In the genomic region with DNA sequence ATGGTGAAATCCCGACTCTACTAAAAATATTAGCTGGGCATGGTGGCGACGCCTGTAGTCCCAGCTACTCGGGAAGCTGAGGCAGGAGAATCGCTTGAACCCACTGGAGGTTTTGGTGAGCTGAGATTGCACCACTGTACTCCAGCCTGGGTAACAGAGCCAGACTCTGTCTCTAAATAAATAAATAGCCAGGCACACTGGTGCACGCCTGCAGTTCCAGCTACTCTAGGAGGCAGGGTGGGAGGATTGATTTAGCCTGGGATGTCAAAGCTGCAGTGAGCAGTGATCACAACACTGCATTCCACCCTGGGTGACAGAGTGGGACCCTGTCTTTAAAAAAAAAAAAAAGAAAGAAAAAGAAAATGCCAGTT, we compare ENCODE assay signal across 24 cellular contexts. TPM values are rescaled to one million over a fixed set of nuclear protein-coding genes. Genes with fewer than 3 reads are reported as not detected.
DNase-seq lines count a peak whose midpoint lies in the region; ATAC-seq and TF ChIP-seq lines count a peak whose summit lies in the region.
"Had no signal": no experiment of that assay in that cellular context is flagged by ENCODE, and none has a peak within 500 bp of the region (broad histone marks: within the 10 kb centered on the region; RNA-seq: fewer than 3 reads in every experiment).

No MANE protein-coding gene starts in this region.

- DNase-seq in left ventricle myocardium superior (no peak), Right ventricle myocardium superior (no peak), RWPE2 (ENCODE audit: low spot score) (no peak), lower lobe of right lung (no peak), upper lobe of right lung (no peak), NOMO-1 treated with dmso at 0.1 percent for 144 hours (lab: John Stamatoyannopoulos, UW; ENCODE audit: unreplicated experiment) (no peak)
- no peak for DNase-seq in stimulated activated CD4-positive, alpha-beta T cell treated with anti-CD3 and anti-CD28 coated beads, Interleukin-12 subunit alpha, Interleukin-12 subunit beta, amount 100 ng/mL, for 4 hours
- DNase-seq: activated CD4-positive, alpha-beta T cell treated with anti-CD3 and anti-CD28 coated beads for 1 hour; CD8-positive, alpha-beta memory T cell; cerebellar nuclear complex; GDM1; HFFc6; naive B cell; NCI-H1105 treated with DMSO at 0.1 percent for 48 hours; NCI-H2107; NCI-H446; occipital lobe; SHP77 treated with DMSO at 0.1 percent for 48 hours; spleen; stimulated activated CD4-positive, alpha-beta T cell treated with anti-CD3 and anti-CD28 coated beads, Interleukin-4, amount 100 ng/mL, for 1 hour; stimulated activated naive CD4-positive, alpha-beta T cell treated with Interleukin-2 at 50 U/mL for 16 hours had no signal

- H3K36me3 ChIP-seq in RWPE2 (ENCODE audit: low read depth): no peaks in the 10 kb centered on the region
- no peaks in the 10 kb centered on the region for H3K36me3 ChIP-seq in lower lobe of right lung
- H3K36me3 ChIP-seq in upper lobe of right lung: no peaks in the 10 kb centered on the region
- H3K36me3 ChIP-seq: spleen, thoracic aorta had no signal

- H3K9me3 ChIP-seq in RWPE2 (ENCODE audit: severe bottlenecking) (no peaks in the 10 kb centered on the region), lower lobe of right lung (no peaks in the 10 kb centered on the region), upper lobe of right lung (no peaks in the 10 kb centered on the region)
- H3K9me3 ChIP-seq: spleen, thoracic aorta had no signal

- no peak overlapping the region for H3K4me3 ChIP-seq in RWPE2 (ENCODE audit: severe bottlenecking)
- no peak overlapping the region for H3K4me3 ChIP-seq in lower lobe of right lung
- H3K4me3 ChIP-seq in upper lobe of right lung: no peak overlapping the region
- H3K4me3 ChIP-seq: GM23248, spleen, thoracic aorta had no signal

- TF ChIP-seq CTCF in RWPE2 (IDR thresholded peaks at IDR 0.05; ENCODE audit: poor library complexity, severe bottlenecking): no peak
- no peak for TF ChIP-seq CTCF in lower lobe of right lung (IDR thresholded peaks at IDR 0.05)
- no peak for TF ChIP-seq CTCF in upper lobe of right lung (IDR thresholded peaks at IDR 0.05)

- peaks cover 33% of the 10 kb centered on the region for H3K4me1 ChIP-seq in RWPE2 (ENCODE audit: insufficient read depth, poor library complexity, severe bottlenecking)
- peaks cover 16% of the 10 kb centered on the region for H3K4me1 ChIP-seq in lower lobe of right lung
- H3K4me1 ChIP-seq in upper lobe of right lung: peaks cover 7% of the 10 kb centered on the region

- intact Hi-C loops in left ventricle myocardium superior (cut with micrococcal nuclease): no loop called here
- intact Hi-C loops in Right ventricle myocardium superior (cut with DNase I): loop anchor here (2.0 kb wide), 1 partner anchor 48 kb away; no protein-coding TSS in a partner anchor
- intact Hi-C loops in lower lobe of right lung (cut with DNase I): no loop called here
- intact Hi-C loops in upper lobe of right lung (cut with DNase I): loop anchor here (10.0 kb wide), 1 partner anchor 46 kb away; a partner anchor contains a TSS

- ATAC-seq in left ventricle myocardium superior (peak; percentile 14), Right ventricle myocardium superior (ENCODE audit: poor library complexity) (no peak), RWPE2 (ENCODE audit: low read depth) (no peak), lower lobe of right lung (no peak), upper lobe of right lung (peak; percentile 8)

- H3K27ac ChIP-seq in RWPE2 (ENCODE audit: poor library complexity, severe bottlenecking): peak overlapping the region; percentile 100
- H3K27ac ChIP-seq in lower lobe of right lung: peak overlapping the region; percentile 69
- H3K27ac ChIP-seq in upper lobe of right lung: peak overlapping the region; percentile 72
- H3K27ac ChIP-seq: GM23248 had no signal

- H3K27me3 ChIP-seq in RWPE2 (ENCODE audit: insufficient read depth, poor library complexity, severe bottlenecking): no peaks in the 10 kb centered on the region
- H3K27me3 ChIP-seq in lower lobe of right lung (ENCODE audit: low read depth): no peaks in the 10 kb centered on the region
- H3K27me3 ChIP-seq in upper lobe of right lung: no peaks in the 10 kb centered on the region
- H3K27me3 ChIP-seq: spleen had no signal

RNA-seq across cellular contexts. Expression of a gene that starts 17.4 kb away (rescaled TPM):
- 3.3 TPM for total RNA-seq in left ventricle myocardium superior
- 2.6 TPM for total RNA-seq in Right ventricle myocardium superior
- total RNA-seq in lower lobe of right lung: 200 TPM
- total RNA-seq in upper lobe of right lung: 277 TPM
- total RNA-seq: GM23248, occipital lobe had no signal

RNA-seq across cellular contexts. Expression of a gene that starts 46.2 kb away (rescaled TPM):
- total RNA-seq in left ventricle myocardium superior: 19.8 TPM
- total RNA-seq in Right ventricle myocardium superior: 21.0 TPM
- 29.4 TPM for total RNA-seq in lower lobe of right lung
- total RNA-seq in upper lobe of right lung: 66.5 TPM
- total RNA-seq: CD8-positive, alpha-beta memory T cell; M059J had no signal

Comparison
In these comparisons a context has a peak if more than half of its experiments do, and no peak if none do; other contexts are left out.
1. ATAC-seq: peak in left ventricle myocardium superior (single experiment) and upper lobe of right lung (single experiment); none in Right ventricle myocardium superior (single experiment), RWPE2 (single experiment) and lower lobe of right lung (0 of 2).
2. intact Hi-C loops: an anchor here in Right ventricle myocardium superior (2.0 kb wide) and upper lobe of right lung (10.0 kb wide); none called in left ventricle myocardium superior and lower lobe of right lung.
3. RNA of a gene that starts 17.4 kb away (total RNA-seq): 277 TPM in upper lobe of right lung (single experiment) and 200 TPM in lower lobe of right lung (single experiment); 3.3 TPM in left ventricle myocardium superior (single experiment) and 2.6 TPM in Right ventricle myocardium superior (single experiment); every median in the first group is over 10 times any median in the second.
4. Peak in every context shown above with its lines, with median percentiles within 50 percentile points of each other: H3K27ac ChIP-seq.